Comparison of ENCODE assay signal across 1 cellular context in genomic region chr16:3155972-3156371, GRCh38.
A peak's percentile ranks its signal among the peaks of the same experiment; 100 is the strongest.
TF ChIP-seq lines count a peak whose summit lies in the region.

No MANE protein-coding gene starts in this region.

TF ChIP-seq in HEK293, 187 proteins besides CTCF, POLR2A, EP300 and RAD21:
- TF ChIP-seq REST (tag by site-specific recombination; IDR thresholded peaks at IDR 0.05) (no peak), ZNF121 (tag by site-specific recombination; IDR thresholded peaks at IDR 0.05) (peak; percentile 98)
